Comparison of ENCODE assay signal across 26 cellular contexts in genomic region chr3:186319988-186320387, GRCh38. TPM values are rescaled to one million over a fixed set of nuclear protein-coding genes. Genes with fewer than 3 reads are reported as not detected.
DNase-seq lines count a peak whose midpoint lies in the region; ATAC-seq and TF ChIP-seq lines count a peak whose summit lies in the region.
"Had no signal": no experiment of that assay in that cellular context is flagged by ENCODE, and none has a peak within 500 bp of the region (broad histone marks: within the 10 kb centered on the region; RNA-seq: fewer than 3 reads in every experiment).

No MANE protein-coding gene starts in this region.

- no peak for TF ChIP-seq POLR2A in upper lobe of left lung (IDR thresholded peaks at IDR 0.05)

- H3K4me3 ChIP-seq in RWPE2 (ENCODE audit: severe bottlenecking) (no peak overlapping the region), osteoblast (ENCODE audit: insufficient read depth, low read length) (no peak overlapping the region), upper lobe of left lung (no peak overlapping the region)
- H3K4me3 ChIP-seq: GM23338 had no signal

- no peak for ATAC-seq in RWPE2 (ENCODE audit: low read depth)
- no peak for ATAC-seq in GM21737 (IDR thresholded peaks at IDR 0.05; ENCODE audit: unreplicated experiment)
- no peak for ATAC-seq in upper lobe of left lung (ENCODE audit: low FRiP score in 2 of 2)
- ATAC-seq: CD8-positive, alpha-beta T cell; GM23338; T-cell had no signal

- peaks cover 15% of the 10 kb centered on the region for H3K4me1 ChIP-seq in RWPE2 (ENCODE audit: insufficient read depth, poor library complexity, severe bottlenecking)
- peaks cover 8% of the 10 kb centered on the region for H3K4me1 ChIP-seq in osteoblast (ENCODE audit: insufficient read depth, low read length)
- no peaks in the 10 kb centered on the region for H3K4me1 ChIP-seq in upper lobe of left lung
- H3K4me1 ChIP-seq: Caco-2 had no signal

- TF ChIP-seq CTCF in RWPE2 (IDR thresholded peaks at IDR 0.05; ENCODE audit: poor library complexity, severe bottlenecking) (no peak), osteoblast (IDR thresholded peaks at IDR 0.05; ENCODE audit: extremely low read depth, low read depth, low read length) (no peak), upper lobe of left lung (IDR thresholded peaks at IDR 0.05) (no peak)

- no peak for TF ChIP-seq EP300 in upper lobe of left lung (IDR thresholded peaks at IDR 0.05)

- DNase-seq in NCI-H510A treated with DMSO at 0.1 percent for 48 hours (lab: John Stamatoyannopoulos, UW), result peak; percentile 0
- no peak for DNase-seq in NCI-H510A (lab: John Stamatoyannopoulos, UW)
- peak; percentile 16 to 34 for DNase-seq in NCI-H187 (lab: John Stamatoyannopoulos, UW)
- DNase-seq in RWPE2 (ENCODE audit: low spot score), result no peak
- DNase-seq in osteoblast (ENCODE audit: insufficient read length, low spot score, missing footprints), result peak; percentile 56
- no peak for DNase-seq in NCI-H2107 treated with DMSO at 0.1 percent for 48 hours (lab: John Stamatoyannopoulos, UW; ENCODE audit: unreplicated experiment)
- DNase-seq in upper lobe of left lung, result no peak
- DNase-seq: Caco-2; CD8-positive, alpha-beta T cell; H9; HFFc6; IMR-90; KG1; MM.1S; NCI-H1930; NCI-H2107; NCI-H226; NCI-H526; NCI-H82; RPMI8226; SHP77; T-cell had no signal

- H3K79me2 ChIP-seq in osteoblast (ENCODE audit: insufficient read depth, low read length), result no peaks in the 10 kb centered on the region

- H3K4me2 ChIP-seq in osteoblast (ENCODE audit: insufficient read depth, low read length), result no peak overlapping the region
- H3K4me2 ChIP-seq: GM23338 had no signal

- H3K27ac ChIP-seq in RWPE2 (ENCODE audit: poor library complexity, severe bottlenecking) (peak overlapping the region; percentile 77), osteoblast (ENCODE audit: low read depth, low read length) (no peak overlapping the region), upper lobe of left lung (no peak overlapping the region)
- H3K27ac ChIP-seq: 22Rv1, C4-2B had no signal

- H3K36me3 ChIP-seq in RWPE2 (ENCODE audit: low read depth) (no peaks in the 10 kb centered on the region), osteoblast (ENCODE audit: insufficient read depth, low read length) (no peaks in the 10 kb centered on the region), upper lobe of left lung (peaks cover 0 to 3% (median 0%) of the 10 kb centered on the region in 4 donors)

- no peaks in the 10 kb centered on the region for H4K20me1 ChIP-seq in osteoblast (ENCODE audit: insufficient read depth, low read length)

- H2AFZ ChIP-seq in osteoblast (ENCODE audit: low read length), result no peak overlapping the region
- H2AFZ ChIP-seq: GM23338 had no signal

- WGBS in upper lobe of left lung, 2 donors, result 86 to 90% methylated on average over 8 of the region's 8 CpGs

- no peaks in the 10 kb centered on the region for H3K9me3 ChIP-seq in RWPE2 (ENCODE audit: severe bottlenecking)
- no peaks in the 10 kb centered on the region for H3K9me3 ChIP-seq in osteoblast (ENCODE audit: low read depth, low read length)
- no peaks in the 10 kb centered on the region for H3K9me3 ChIP-seq in upper lobe of left lung
- H3K9me3 ChIP-seq: Caco-2 had no signal

- no peaks in the 10 kb centered on the region for H3K27me3 ChIP-seq in RWPE2 (ENCODE audit: insufficient read depth, poor library complexity, severe bottlenecking)
- peaks cover 10% of the 10 kb centered on the region for H3K27me3 ChIP-seq in osteoblast (ENCODE audit: insufficient read depth, low read length)
- H3K27me3 ChIP-seq in upper lobe of left lung, result no peaks in the 10 kb centered on the region

RNA-seq across cellular contexts. Expression of gene DGKG, which starts 42.0 kb away (rescaled TPM):
- total RNA-seq in osteoblast (2.5 and 2.9 TPM in 2 replicates), upper lobe of left lung (10 to 100 TPM in 1 of 6 donors, 1 to 10 TPM in 5; 4.4 to 32.5 (median 6.5) TPM)
- total RNA-seq: CD8-positive, alpha-beta T cell; H9 had no signal

Comparison
In these comparisons a context has a peak if more than half of its experiments do, and no peak if none do; other contexts are left out.
1. DNase-seq: peak in NCI-H510A treated with DMSO at 0.1 percent for 48 hours (single experiment), NCI-H187 (2 of 2) and osteoblast (single experiment); none in NCI-H510A (single experiment), RWPE2 (single experiment), NCI-H2107 treated with DMSO at 0.1 percent for 48 hours (single experiment) and upper lobe of left lung (0 of 2).